Comparison of ENCODE assay signal across 7 cellular contexts in the genomic region with DNA sequence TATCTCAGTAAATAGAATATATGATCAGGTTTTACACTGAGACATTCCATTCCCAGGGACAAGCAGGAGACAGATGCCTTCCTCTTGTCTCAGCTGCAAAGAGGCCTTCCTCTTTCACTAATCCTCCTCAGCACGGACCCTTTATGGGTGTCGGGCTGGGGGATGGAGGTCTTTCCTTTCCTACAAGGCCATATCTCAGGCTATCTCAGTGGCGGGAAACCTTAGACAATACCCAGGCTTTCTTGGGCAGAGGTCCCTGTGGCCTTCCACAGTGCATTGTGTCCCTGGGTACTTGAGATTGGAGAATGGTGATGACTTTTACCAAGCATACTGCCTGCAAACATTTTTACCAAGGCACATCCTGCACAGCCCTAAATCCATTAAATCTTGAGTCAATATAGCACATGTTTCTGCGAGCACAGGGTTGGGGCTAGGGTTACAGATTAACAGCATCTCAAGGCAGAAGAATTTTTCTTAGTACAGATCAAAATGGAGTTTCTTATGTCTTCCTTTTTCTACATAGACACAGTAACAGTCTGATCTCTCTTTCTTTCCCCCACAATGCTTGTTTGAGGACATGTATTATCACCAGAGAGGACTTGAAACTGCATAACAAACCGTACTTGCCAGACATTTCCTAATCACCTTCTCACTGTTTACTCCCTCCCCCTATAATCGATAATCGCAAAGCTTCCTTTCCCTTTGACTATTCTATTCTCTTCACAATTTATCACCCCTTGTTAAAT. TPM values are rescaled to one million over a fixed set of nuclear protein-coding genes. Genes with fewer than 3 reads are reported as not detected.
A peak's percentile ranks its signal among the peaks of the same experiment; 100 is the strongest.
DNase-seq lines count a peak whose midpoint lies in the region; ATAC-seq and TF ChIP-seq lines count a peak whose summit lies in the region.
"Not testable (repeated sequence)": the region's sequence is repeated elsewhere in the genome, so short reads cannot be mapped to it uniquely, and the experiment has no call there.

No MANE protein-coding gene starts in this region.

- H3K4me2 ChIP-seq in hepatocyte: peak overlapping the region; percentile 54

- peaks cover 21% of the 10 kb centered on the region for H3K36me3 ChIP-seq in CD4-positive, alpha-beta memory T cell (ENCODE audit: insufficient read depth, low read length)
- not testable (repeated sequence) for H3K36me3 ChIP-seq in hepatocyte (replicated peaks; ENCODE audit: insufficient read depth, low read depth)

- H4K20me1 ChIP-seq in hepatocyte (ENCODE audit: insufficient read depth, poor library complexity, severe bottlenecking): not testable (repeated sequence)

- H3K79me2 ChIP-seq in hepatocyte: peaks cover 33% of the 10 kb centered on the region

- not testable (repeated sequence) for TF ChIP-seq CTCF in MCF 10A (IDR thresholded peaks at IDR 0.05; ENCODE audit: unreplicated experiment); hepatocyte (IDR thresholded peaks at IDR 0.05; ENCODE audit: poor library complexity); mesothelial cell of epicardium (IDR thresholded peaks at IDR 0.05; ENCODE audit: unreplicated experiment); osteocyte (IDR thresholded peaks at IDR 0.05)

- not testable (repeated sequence) for H2AFZ ChIP-seq in hepatocyte

- peaks cover 24 to 59% of the 10 kb centered on the region in 2 donors for H3K36me3 Mint-ChIP-seq in CD4-positive, alpha-beta memory T cell
- H3K36me3 Mint-ChIP-seq in activated CD8-positive, alpha-beta T cell treated with anti-CD3 and anti-CD28 coated beads, Interleukin-2, amount 10 ng/mL, durations not matched to agents 7 days and 5 days (ENCODE audit: low read depth): peaks cover 49% of the 10 kb centered on the region
- H3K36me3 Mint-ChIP-seq in MCF 10A (ENCODE audit: insufficient read depth, unreplicated experiment): peaks cover 28% of the 10 kb centered on the region
- H3K36me3 Mint-ChIP-seq in mesothelial cell of epicardium: peaks cover 24% of the 10 kb centered on the region
- H3K36me3 Mint-ChIP-seq in osteocyte (ENCODE audit: unreplicated experiment): peaks cover 38% of the 10 kb centered on the region

- not testable (repeated sequence) for H3K27ac ChIP-seq in CD4-positive, alpha-beta memory T cell (ENCODE audit: low read depth, low read length)
- peak overlapping the region; percentile 74 for H3K27ac ChIP-seq in hepatocyte

- H3K27me3 Mint-ChIP-seq in CD4-positive, alpha-beta memory T cell; activated CD8-positive, alpha-beta T cell treated with anti-CD3 and anti-CD28 coated beads, Interleukin-2, amount 10 ng/mL, durations not matched to agents 7 days and 5 days (ENCODE audit: low read depth); MCF 10A (ENCODE audit: insufficient read depth, unreplicated experiment); mesothelial cell of epicardium (ENCODE audit: low read depth); osteocyte (ENCODE audit: unreplicated experiment): not testable (repeated sequence)

- not testable (repeated sequence) for H3K4me3 Mint-ChIP-seq in CD4-positive, alpha-beta memory T cell; activated CD8-positive, alpha-beta T cell treated with anti-CD3 and anti-CD28 coated beads, Interleukin-2, amount 10 ng/mL, durations not matched to agents 7 days and 5 days; MCF 10A (ENCODE audit: unreplicated experiment); mesothelial cell of epicardium; osteocyte (ENCODE audit: unreplicated experiment)

- not testable (repeated sequence) for DNase-seq in CD4-positive, alpha-beta memory T cell; activated CD8-positive, alpha-beta T cell treated with anti-CD3 and anti-CD28 coated beads, Interleukin-2, amount 10 ng/mL, durations not matched to agents 7 days and 5 days; MCF 10A (ENCODE audit: unreplicated experiment); hepatocyte (ENCODE audit: low spot score); mesothelial cell of epicardium (ENCODE audit: low spot score in 2 of 2, unreplicated experiment in 2 of 2)
- DNase-seq in NCI-H82 (lab: John Stamatoyannopoulos, UW) (peak; percentile 48), osteocyte (ENCODE audit: extremely low spot score, unreplicated experiment) (peak; percentile 27)

- H3K4me1 Mint-ChIP-seq in CD4-positive, alpha-beta memory T cell: peaks cover 17 to 39% (median 25%) of the 10 kb centered on the region in 4 donors
- peaks cover 31% of the 10 kb centered on the region for H3K4me1 Mint-ChIP-seq in activated CD8-positive, alpha-beta T cell treated with anti-CD3 and anti-CD28 coated beads, Interleukin-2, amount 10 ng/mL, durations not matched to agents 7 days and 5 days (ENCODE audit: low read depth)
- H3K4me1 Mint-ChIP-seq in MCF 10A (ENCODE audit: insufficient read depth, unreplicated experiment): peaks cover 37% of the 10 kb centered on the region
- peaks cover 31% of the 10 kb centered on the region for H3K4me1 Mint-ChIP-seq in mesothelial cell of epicardium
- peaks cover 41% of the 10 kb centered on the region for H3K4me1 Mint-ChIP-seq in osteocyte (ENCODE audit: unreplicated experiment)

- ATAC-seq in activated CD8-positive, alpha-beta T cell treated with anti-CD3 and anti-CD28 coated beads, Interleukin-2, amount 10 ng/mL, durations not matched to agents 7 days and 5 days: not testable (repeated sequence)

- not testable (repeated sequence) for BruUV-seq in MCF 10A (replicated peaks; lab: Mats Ljungman, UMichigan)

- H3K9me3 ChIP-seq in CD4-positive, alpha-beta memory T cell (ENCODE audit: control insufficient read depth in 1 of 2, low read length in 2 of 2); hepatocyte (ENCODE audit: low read depth): not testable (repeated sequence)

- CTCF ChIA-PET in CD4-positive, alpha-beta memory T cell (lab: Charles Lee; ENCODE audit: partially characterized antibody): interaction anchor here (1.4 to 1.8 kb wide), 2 partner anchors 10 to 166 kb away, joined by 3 read pairs; no protein-coding TSS in a partner anchor
- CTCF ChIA-PET in activated CD8-positive, alpha-beta T cell treated with anti-CD3 and anti-CD28 coated beads, Interleukin-2, amount 10 ng/mL, durations not matched to agents 7 days and 5 days (lab: Charles Lee): not testable (repeated sequence)
- CTCF ChIA-PET in MCF 10A (lab: Yijun Ruan, JAX): interaction anchor here (3.1 kb wide), 1 partner anchor 29 kb away, joined by 12 read pairs; no protein-coding TSS in a partner anchor

- not testable (repeated sequence) for H3K4me3 ChIP-seq in CD4-positive, alpha-beta memory T cell (ENCODE audit: low read length in 2 of 2); hepatocyte

- peak overlapping the region in 4 of 7 donors; percentile 23 to 78 (median 46) for H3K27ac Mint-ChIP-seq in CD4-positive, alpha-beta memory T cell
- peak overlapping the region; percentile 29 for H3K27ac Mint-ChIP-seq in activated CD8-positive, alpha-beta T cell treated with anti-CD3 and anti-CD28 coated beads, Interleukin-2, amount 10 ng/mL, durations not matched to agents 7 days and 5 days
- peak overlapping the region; percentile 31 for H3K27ac Mint-ChIP-seq in MCF 10A (ENCODE audit: low read depth, unreplicated experiment)
- H3K27ac Mint-ChIP-seq in mesothelial cell of epicardium: peak overlapping the region; percentile 67
- peak overlapping the region; percentile 48 for H3K27ac Mint-ChIP-seq in osteocyte (ENCODE audit: unreplicated experiment)

- H3K9me3 Mint-ChIP-seq in CD4-positive, alpha-beta memory T cell; activated CD8-positive, alpha-beta T cell treated with anti-CD3 and anti-CD28 coated beads, Interleukin-2, amount 10 ng/mL, durations not matched to agents 7 days and 5 days (ENCODE audit: insufficient read depth); MCF 10A (ENCODE audit: unreplicated experiment); mesothelial cell of epicardium; osteocyte (ENCODE audit: unreplicated experiment): not testable (repeated sequence)

- POLR2A ChIA-PET in CD4-positive, alpha-beta memory T cell (lab: Charles Lee; ENCODE audit: partially characterized antibody): interaction anchor here (0.7 kb wide), 1 partner anchor 10 kb away, joined by 3 read pairs; no protein-coding TSS in a partner anchor
- POLR2A ChIA-PET in activated CD8-positive, alpha-beta T cell treated with anti-CD3 and anti-CD28 coated beads, Interleukin-2, amount 10 ng/mL, durations not matched to agents 7 days and 5 days (lab: Charles Lee); MCF 10A (lab: Yijun Ruan, JAX): not testable (repeated sequence)

- intact Hi-C loops in CD4-positive, alpha-beta memory T cell (cut with micrococcal nuclease); MCF 10A (cut with micrococcal nuclease): not testable (repeated sequence)

- H3K27me3 ChIP-seq in CD4-positive, alpha-beta memory T cell (ENCODE audit: insufficient read depth, low read length); hepatocyte: not testable (repeated sequence)

- peaks cover 23% of the 10 kb centered on the region for H3K4me1 ChIP-seq in CD4-positive, alpha-beta memory T cell (ENCODE audit: insufficient read depth, low read length)
- H3K4me1 ChIP-seq in hepatocyte (ENCODE audit: insufficient read depth): not testable (repeated sequence)

- H3K9me2 ChIP-seq in hepatocyte (replicated peaks; ENCODE audit: insufficient read depth): not testable (repeated sequence)

- 48% methylated on average over 7 of the region's 7 CpGs for WGBS in hepatocyte (ENCODE audit: low lambda C conversion rate, missing lambda C conversion rate)

RNA-seq across cellular contexts. Expression of a gene that starts 37.5 kb away (rescaled TPM):
- total RNA-seq in CD4-positive, alpha-beta memory T cell: 10 to 100 TPM; 43.4 to 47.8 TPM
- 10 to 100 TPM; 35.8 to 47.0 TPM for polyA plus RNA-seq in CD4-positive, alpha-beta memory T cell
- 10 to 100 TPM; 28.0 to 29.3 TPM for total RNA-seq in activated CD8-positive, alpha-beta T cell treated with anti-CD3 and anti-CD28 coated beads, Interleukin-2, amount 10 ng/mL, durations not matched to agents 7 days and 5 days
- total RNA-seq in MCF 10A (2022): 0.98 and 1.3 TPM in 2 replicates
- total RNA-seq in hepatocyte: 0.93 and 4.4 TPM in 2 replicates
- polyA plus RNA-seq in hepatocyte: 3.2 and 4.5 TPM in 2 replicates
- 1.4 to 1.9 TPM (median 1.7 TPM) in 3 replicates for total RNA-seq in mesothelial cell of epicardium
- 5.2 and 5.3 TPM in 2 replicates for total RNA-seq in osteocyte

RNA-seq across cellular contexts. Expression of a gene that starts 43.1 kb away (rescaled TPM):
- total RNA-seq in CD4-positive, alpha-beta memory T cell: 10 to 100 TPM; 76.5 to 86.9 TPM
- 10 to 100 TPM; 67.4 to 68.7 TPM for polyA plus RNA-seq in CD4-positive, alpha-beta memory T cell
- 10 to 100 TPM; 45.8 to 52.8 TPM for total RNA-seq in activated CD8-positive, alpha-beta T cell treated with anti-CD3 and anti-CD28 coated beads, Interleukin-2, amount 10 ng/mL, durations not matched to agents 7 days and 5 days
- total RNA-seq in MCF 10A (2022) (41.3 and 42.4 TPM in 2 replicates), hepatocyte (27.9 and 44.7 TPM in 2 replicates), mesothelial cell of epicardium (44.3 to 55.5 TPM (median 51.9 TPM) in 3 replicates), osteocyte (39.1 and 44.1 TPM in 2 replicates)
- polyA plus RNA-seq in hepatocyte: 23.1 and 27.1 TPM in 2 replicates
